8 cellular contexts compared by ENCODE assay signal in genomic region chr19:44025217-44025936, GRCh38. TPM values are rescaled to one million over a fixed set of nuclear protein-coding genes. Genes with fewer than 3 reads are reported as not detected.
DNase-seq lines count a peak whose midpoint lies in the region; ATAC-seq and TF ChIP-seq lines count a peak whose summit lies in the region.

TSS of gene ZNF222 (plus strand) at chr19:44025379. CDS start at chr19:44025437, 58 bp downstream.

- CTCF ChIA-PET in activated CD4-positive, alpha-beta memory T cell treated with anti-CD3 and anti-CD28 coated beads for 36 hours (lab: Charles Lee): no interaction called here

- H3K27ac Mint-ChIP-seq in activated CD4-positive, alpha-beta memory T cell treated with anti-CD3 and anti-CD28 coated beads for 36 hours: peak within 1 kb of the TSS; percentile 60

- H3K36me3 ChIP-seq in ectodermal cell (ENCODE audit: control insufficient read depth, insufficient read depth, low read length): peaks cover 31% of the 10 kb centered on the region
- H3K36me3 ChIP-seq in lower lobe of right lung: peaks cover 26% of the 10 kb centered on the region

- H3K27me3 ChIP-seq in ectodermal cell (ENCODE audit: control insufficient read depth, insufficient read depth, low read length, poor library complexity, severe bottlenecking) (no peaks in the 10 kb centered on the region), lower lobe of right lung (ENCODE audit: low read depth) (no peaks in the 10 kb centered on the region)

- in situ Hi-C loops in GM18951 (cut with MboI; ENCODE audit: low sequenced_read_pairs, unreplicated experiment): no loop called here

- H3K27ac ChIP-seq in ectodermal cell (ENCODE audit: insufficient read depth, low read depth, low read length, poor library complexity, severe bottlenecking) (no peak within 1 kb of the TSS), lower lobe of right lung (peak within 1 kb of the TSS; percentile 57)

- intact Hi-C loops in activated CD4-positive, alpha-beta memory T cell treated with anti-CD3 and anti-CD28 coated beads for 36 hours (cut with micrococcal nuclease): loop anchor here (1.0 to 5.0 kb wide), 5 partner anchors 22 to 181 kb away; partner anchors contain the start of genes ZNF224, ZNF226 and ZNF284
- intact Hi-C loops in lower lobe of right lung (cut with DNase I): no loop called here

- TF ChIP-seq CTCF in AG09309 (IDR thresholded peaks at IDR 0.05; ENCODE audit: control insufficient read depth, insufficient read depth, low read depth, low read length, missing control alignments) (no peak), lower lobe of right lung (IDR thresholded peaks at IDR 0.05) (no peak)

- peak within 1 kb of the TSS; percentile 95 for H3K4me3 ChIP-seq in AG09309 (ENCODE audit: control insufficient read depth, low read depth, low read length)
- peak within 1 kb of the TSS; percentile 80 for H3K4me3 ChIP-seq in ectodermal cell (ENCODE audit: insufficient read depth, low read depth, low read length)
- peak within 1 kb of the TSS; percentile 81 for H3K4me3 ChIP-seq in lower lobe of right lung

- peak within 1 kb of the TSS; percentile 90 for H3K4me3 Mint-ChIP-seq in activated CD4-positive, alpha-beta memory T cell treated with anti-CD3 and anti-CD28 coated beads for 36 hours

- H3K4me1 ChIP-seq in ectodermal cell (ENCODE audit: control insufficient read depth, insufficient read depth, low read length): peaks cover 5% of the 10 kb centered on the region
- peaks cover 13% of the 10 kb centered on the region for H3K4me1 ChIP-seq in lower lobe of right lung

- ATAC-seq in HG03439 (IDR thresholded peaks at IDR 0.05; ENCODE audit: unreplicated experiment) (peak; percentile 94), lower lobe of right lung (peak; percentile 98 to 100)

- H3K36me3 Mint-ChIP-seq in activated CD4-positive, alpha-beta memory T cell treated with anti-CD3 and anti-CD28 coated beads for 36 hours: peaks cover 49% of the 10 kb centered on the region

- 2% methylated on average over 37 of the region's 37 CpGs for WGBS in ectodermal cell, 2 experiments

- peak; percentile 60 for TF ChIP-seq POLR2A in GM18951 (IDR thresholded peaks at IDR 0.05; ENCODE audit: extremely low read depth, insufficient read depth, insufficient read length)

- no peaks in the 10 kb centered on the region for H3K9me3 ChIP-seq in ectodermal cell (ENCODE audit: control insufficient read depth, low read length)
- H3K9me3 ChIP-seq in lower lobe of right lung: peaks cover 20% of the 10 kb centered on the region

- POLR2A ChIA-PET in activated CD4-positive, alpha-beta memory T cell treated with anti-CD3 and anti-CD28 coated beads for 36 hours (lab: Charles Lee): no interaction called here

- DNase-seq in AG09309 (ENCODE audit: low read depth) (peak; percentile 44), NCI-H526 treated with DMSO at 0.1 percent for 48 hours (lab: John Stamatoyannopoulos, UW) (peak; percentile 73), lower lobe of right lung (peak; percentile 89)
- peak; percentile 90 for DNase-seq in activated CD4-positive, alpha-beta memory T cell treated with anti-CD3 and anti-CD28 coated beads for 36 hours
- DNase-seq in stimulated activated CD4-positive, alpha-beta T cell treated with anti-CD3 and anti-CD28 coated beads, Interleukin-4, amount 100 ng/mL, for 48 hours (ENCODE audit: low read depth in 2 of 2): peak; percentile 59 to 78

- H3K27me3 Mint-ChIP-seq in activated CD4-positive, alpha-beta memory T cell treated with anti-CD3 and anti-CD28 coated beads for 36 hours: peaks cover 2% of the 10 kb centered on the region

- H3K9me3 Mint-ChIP-seq in activated CD4-positive, alpha-beta memory T cell treated with anti-CD3 and anti-CD28 coated beads for 36 hours: peaks cover 28% of the 10 kb centered on the region

- H3K4me1 Mint-ChIP-seq in activated CD4-positive, alpha-beta memory T cell treated with anti-CD3 and anti-CD28 coated beads for 36 hours (ENCODE audit: low read depth): peaks cover 18% of the 10 kb centered on the region

RNA-seq across cellular contexts. Expression of gene ZNF222, which starts in this region (rescaled TPM):
- under 1 TPM; 0.88 to 0.94 TPM for total RNA-seq in activated CD4-positive, alpha-beta memory T cell treated with anti-CD3 and anti-CD28 coated beads for 36 hours
- 7.0 TPM for polyA plus RNA-seq in ectodermal cell (2013, experiment 1 of 4)
- 6.5 TPM for polyA plus RNA-seq in ectodermal cell (2013, experiment 2 of 4)
- 9.1 TPM for polyA plus RNA-seq in ectodermal cell (2013, experiment 3 of 4)
- 6.8 TPM for polyA plus RNA-seq in ectodermal cell (2013, experiment 4 of 4)
- total RNA-seq in lower lobe of right lung: 3.1 TPM

Comparison
In these comparisons a context has a peak if more than half of its experiments do, and no peak if none do; other contexts are left out.
1. Peak in DNase-seq in activated CD4-positive, alpha-beta memory T cell treated with anti-CD3 and anti-CD28 coated beads for 36 hours; RNA of the gene not detected or under 1 TPM.